In the genomic region with DNA sequence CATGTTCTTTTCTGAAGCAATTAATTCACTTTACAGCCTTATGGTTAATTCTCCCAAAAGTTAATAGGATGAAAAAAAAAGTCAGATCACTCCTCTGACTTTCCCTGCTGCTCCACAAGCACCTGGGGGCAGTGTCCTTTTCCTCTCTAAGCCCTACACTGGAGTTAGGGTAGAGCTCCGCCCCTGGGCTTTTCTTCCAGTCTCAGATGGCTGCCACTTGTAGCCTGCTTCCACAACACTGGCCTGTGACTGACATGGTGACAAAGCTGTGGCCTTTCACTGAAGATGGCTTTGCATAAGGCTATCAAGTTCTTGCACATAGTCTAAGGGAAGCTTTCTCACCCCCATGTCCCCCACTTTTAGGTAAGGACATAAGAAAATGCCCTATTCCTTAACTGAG, we compare ENCODE assay signal across 9 cellular contexts. TPM values are rescaled to one million over a fixed set of nuclear protein-coding genes. Genes with fewer than 3 reads are reported as not detected.
A peak's percentile ranks its signal among the peaks of the same experiment; 100 is the strongest.
DNase-seq lines count a peak whose midpoint lies in the region; ATAC-seq, FAIRE-seq and TF ChIP-seq lines count a peak whose summit lies in the region.
"Had no signal": no experiment of that assay in that cellular context is flagged by ENCODE, and none has a peak within 500 bp of the region (broad histone marks: within the 10 kb centered on the region; RNA-seq: fewer than 3 reads in every experiment).

No MANE protein-coding gene starts in this region.

- H3K27ac ChIP-seq in CD8-positive, alpha-beta T cell (ENCODE audit: low read depth, low read length), result no peak overlapping the region
- no peak overlapping the region for H3K27ac ChIP-seq in mesenchymal stem cell (ENCODE audit: low read length, poor library complexity, severe bottlenecking)

- no peaks in the 10 kb centered on the region for H3K36me3 ChIP-seq in CD8-positive, alpha-beta T cell (ENCODE audit: insufficient read depth, low read length)
- H3K36me3 ChIP-seq in H7 (replicated peaks; ENCODE audit: control insufficient read depth, insufficient read depth, low read length) (no peaks in the 10 kb centered on the region), mesenchymal stem cell (ENCODE audit: control insufficient read depth in 1 of 2, insufficient read depth in 2 of 2, low read depth in 1 of 2, low read length in 2 of 2) (no peaks in the 10 kb centered on the region)
- H3K36me3 ChIP-seq: left lung had no signal

- no peak overlapping the region for H3K9ac ChIP-seq in mesenchymal stem cell (ENCODE audit: low read length)

- peaks cover 8% of the 10 kb centered on the region for H3K79me1 ChIP-seq in mesenchymal stem cell (replicated peaks; ENCODE audit: low read length, poor library complexity, severe bottlenecking)

- no peak overlapping the region for H2BK5ac ChIP-seq in mesenchymal stem cell (ENCODE audit: low read depth, low read length, poor library complexity, severe bottlenecking)

- no peak overlapping the region for H3K18ac ChIP-seq in mesenchymal stem cell (ENCODE audit: low read depth in 1 of 2, low read length in 2 of 2)

- no peak overlapping the region for H4K91ac ChIP-seq in mesenchymal stem cell (ENCODE audit: low read length)

- ATAC-seq in CD8-positive, alpha-beta T cell, result no peak
- ATAC-seq in HG02678 (IDR thresholded peaks at IDR 0.05; ENCODE audit: unreplicated experiment) (no peak), HG03045 (IDR thresholded peaks at IDR 0.05; ENCODE audit: unreplicated experiment) (no peak), HG03469 (IDR thresholded peaks at IDR 0.05; ENCODE audit: unreplicated experiment) (no peak)

- no peak overlapping the region for H2BK120ac ChIP-seq in mesenchymal stem cell (ENCODE audit: low read depth, low read length)

- POLR2A ChIA-PET in CD8-positive, alpha-beta T cell (lab: Charles Lee), result interaction anchor here (0.6 to 4.5 kb wide), 2 partner anchors 9 to 158 kb away, joined by 3 to 30 read pairs; partner anchors contain the start of genes RBM5 and RBM6

- no peak for FAIRE-seq in RCC 7860 (lab: Jason Lieb, UNC)

- peaks cover 12% of the 10 kb centered on the region for H3K4me1 ChIP-seq in CD8-positive, alpha-beta T cell (ENCODE audit: insufficient read depth, low read length)
- peaks cover 8% of the 10 kb centered on the region for H3K4me1 ChIP-seq in mesenchymal stem cell (ENCODE audit: control insufficient read depth, insufficient read depth, low read depth, low read length)

- no peak for TF ChIP-seq CTCF in CD8-positive, alpha-beta T cell (IDR thresholded peaks at IDR 0.05)

- H3K27me3 Mint-ChIP-seq in CD8-positive, alpha-beta T cell (ENCODE audit: low read depth), result no peaks in the 10 kb centered on the region
- no peaks in the 10 kb centered on the region for H3K27me3 Mint-ChIP-seq in activated CD4-positive, alpha-beta T cell treated with anti-CD3 and anti-CD28 coated beads, Interleukin-2, amount 10 ng/mL, durations not matched to agents 24 days and 14 days

- H4K8ac ChIP-seq in mesenchymal stem cell (ENCODE audit: low read length), result no peak overlapping the region

- WGBS in mesenchymal stem cell, result 77% methylated on average over 1 of the region's 1 CpG

- H2AFZ ChIP-seq in mesenchymal stem cell (ENCODE audit: low read depth, low read length), result peak overlapping the region; percentile 3

- H3K9me3 ChIP-seq in CD8-positive, alpha-beta T cell (ENCODE audit: low read length), result no peaks in the 10 kb centered on the region
- H3K9me3 ChIP-seq in mesenchymal stem cell (ENCODE audit: control insufficient read depth, low read length), result no peaks in the 10 kb centered on the region
- H3K9me3 ChIP-seq: left lung had no signal

- no peak for DNase-seq in CD8-positive, alpha-beta T cell
- DNase-seq in H7 (peak; percentile 85), RCC 7860 (ENCODE audit: low spot score) (peak; percentile 9), mesenchymal stem cell (no peak)
- DNase-seq in activated CD4-positive, alpha-beta T cell treated with anti-CD3 and anti-CD28 coated beads, Interleukin-2, amount 10 ng/mL, durations not matched to agents 24 days and 14 days, result no peak
- DNase-seq: left lung had no signal

- no peak overlapping the region for H3K14ac ChIP-seq in mesenchymal stem cell (ENCODE audit: low read length in 2 of 2)

- H3K23ac ChIP-seq in mesenchymal stem cell (ENCODE audit: low read length in 2 of 2), result no peak overlapping the region

- peaks cover 4% of the 10 kb centered on the region for H3K36me3 Mint-ChIP-seq in CD8-positive, alpha-beta T cell
- H3K36me3 Mint-ChIP-seq in activated CD4-positive, alpha-beta T cell treated with anti-CD3 and anti-CD28 coated beads, Interleukin-2, amount 10 ng/mL, durations not matched to agents 24 days and 14 days (ENCODE audit: low read depth), result peaks cover 4% of the 10 kb centered on the region

- no peak overlapping the region for H2BK12ac ChIP-seq in mesenchymal stem cell (ENCODE audit: low read length in 2 of 2)

- no peaks in the 10 kb centered on the region for H3K9me3 Mint-ChIP-seq in CD8-positive, alpha-beta T cell
- H3K9me3 Mint-ChIP-seq in activated CD4-positive, alpha-beta T cell treated with anti-CD3 and anti-CD28 coated beads, Interleukin-2, amount 10 ng/mL, durations not matched to agents 24 days and 14 days, result no peaks in the 10 kb centered on the region

- H3K4me1 Mint-ChIP-seq in CD8-positive, alpha-beta T cell (ENCODE audit: low read depth), result peaks cover 32% of the 10 kb centered on the region
- peaks cover 22% of the 10 kb centered on the region for H3K4me1 Mint-ChIP-seq in activated CD4-positive, alpha-beta T cell treated with anti-CD3 and anti-CD28 coated beads, Interleukin-2, amount 10 ng/mL, durations not matched to agents 24 days and 14 days

- intact Hi-C loops in CD8-positive, alpha-beta T cell (cut with DNase I, micrococcal nuclease), result loop anchor here in 1 of 2 experiments (10.0 kb wide), 1 partner anchor 206 kb away; the partner anchor contains the start of gene GMPPB
- intact Hi-C loops in activated CD4-positive, alpha-beta T cell treated with anti-CD3 and anti-CD28 coated beads, Interleukin-2, amount 10 ng/mL, durations not matched to agents 24 days and 14 days (cut with micrococcal nuclease), result no loop called here

- no peaks in the 10 kb centered on the region for H3K27me3 ChIP-seq in CD8-positive, alpha-beta T cell (ENCODE audit: insufficient read depth, low read length)
- H3K27me3 ChIP-seq in H7 (ENCODE audit: control insufficient read depth, insufficient read depth, low read length), result no peaks in the 10 kb centered on the region
- no peaks in the 10 kb centered on the region for H3K27me3 ChIP-seq in mesenchymal stem cell (ENCODE audit: control insufficient read depth in 1 of 2, insufficient read depth in 1 of 2, low read length in 2 of 2)
- H3K27me3 ChIP-seq: left lung had no signal

- no peak overlapping the region for H3K4ac ChIP-seq in mesenchymal stem cell (ENCODE audit: low read depth in 1 of 2, low read length in 2 of 2)

- no peak overlapping the region for H2AK5ac ChIP-seq in mesenchymal stem cell (ENCODE audit: low read length, severe bottlenecking)

- H3K4me3 Mint-ChIP-seq in CD8-positive, alpha-beta T cell, result peak overlapping the region; percentile 40
- H3K4me3 Mint-ChIP-seq in activated CD4-positive, alpha-beta T cell treated with anti-CD3 and anti-CD28 coated beads, Interleukin-2, amount 10 ng/mL, durations not matched to agents 24 days and 14 days, result no peak overlapping the region

- H3K4me2 ChIP-seq in mesenchymal stem cell (ENCODE audit: low read length, poor library complexity, severe bottlenecking), result no peak overlapping the region

- H2BK15ac ChIP-seq in mesenchymal stem cell (ENCODE audit: low read depth, poor library complexity, severe bottlenecking), result no peak overlapping the region

- no peak overlapping the region for H3K27ac Mint-ChIP-seq in CD8-positive, alpha-beta T cell
- H3K27ac Mint-ChIP-seq in activated CD4-positive, alpha-beta T cell treated with anti-CD3 and anti-CD28 coated beads, Interleukin-2, amount 10 ng/mL, durations not matched to agents 24 days and 14 days, result no peak overlapping the region

- no peak overlapping the region for H3K4me3 ChIP-seq in CD8-positive, alpha-beta T cell (ENCODE audit: low read depth, low read length)
- H3K4me3 ChIP-seq in H7 (ENCODE audit: insufficient read depth, low read depth, low read length) (no peak overlapping the region), mesenchymal stem cell (ENCODE audit: insufficient read depth in 1 of 2, low read depth in 1 of 2, low read length in 2 of 2) (no peak overlapping the region)

- CTCF ChIA-PET in CD8-positive, alpha-beta T cell (lab: Charles Lee), result no interaction called here

RNA-seq across cellular contexts. Expression of gene MON1A, which starts 1.3 kb away (rescaled TPM):
- 1 to 10 TPM; 1.2 TPM for total RNA-seq in CD8-positive, alpha-beta T cell
- total RNA-seq in H7 (2014; rRNA removed; shearing (Covaris generic)), result 10.2 and 15.9 TPM in 2 replicates
- 8.5 TPM for polyA plus RNA-seq in mesenchymal stem cell (2013, experiment 1 of 2)
- polyA plus RNA-seq in mesenchymal stem cell (2013, experiment 2 of 2), result 9.1 TPM
- total RNA-seq in activated CD4-positive, alpha-beta T cell treated with anti-CD3 and anti-CD28 coated beads, Interleukin-2, amount 10 ng/mL, durations not matched to agents 24 days and 14 days, result 15.1 and 16.3 TPM in 2 replicates

RNA-seq across cellular contexts. Expression of gene RBM6, which starts 9.0 kb away (rescaled TPM):
- total RNA-seq in CD8-positive, alpha-beta T cell, result 10 to 100 TPM; 92.1 to 95.0 TPM
- total RNA-seq in H7 (2014; rRNA removed; shearing (Covaris generic)), result 41.6 and 72.7 TPM in 2 replicates
- 38.8 TPM for polyA plus RNA-seq in mesenchymal stem cell (2013, experiment 1 of 2)
- polyA plus RNA-seq in mesenchymal stem cell (2013, experiment 2 of 2), result 40.7 TPM
- total RNA-seq in activated CD4-positive, alpha-beta T cell treated with anti-CD3 and anti-CD28 coated beads, Interleukin-2, amount 10 ng/mL, durations not matched to agents 24 days and 14 days, result 95.3 and 100 TPM in 2 replicates

RNA-seq across cellular contexts. Expression of gene MST1R, which starts 27.2 kb away (rescaled TPM):
- under 1 TPM; 0.22 to 0.58 TPM for total RNA-seq in CD8-positive, alpha-beta T cell
- 0.76 and 2.0 TPM in 2 replicates for total RNA-seq in H7 (2014; rRNA removed; shearing (Covaris generic))
- 0.36 TPM for polyA plus RNA-seq in mesenchymal stem cell (2013, experiment 1 of 2)
- 0.12 TPM for polyA plus RNA-seq in mesenchymal stem cell (2013, experiment 2 of 2)
- total RNA-seq in activated CD4-positive, alpha-beta T cell treated with anti-CD3 and anti-CD28 coated beads, Interleukin-2, amount 10 ng/mL, durations not matched to agents 24 days and 14 days, result 1.0 and 1.5 TPM in 2 replicates

Comparison
In these comparisons a context has a peak if more than half of its experiments do, and no peak if none do; other contexts are left out.
1. DNase-seq: peak in H7 (single experiment) and RCC 7860 (single experiment); none in CD8-positive, alpha-beta T cell (0 of 7), mesenchymal stem cell (single experiment) and activated CD4-positive, alpha-beta T cell treated with anti-CD3 and anti-CD28 coated beads, Interleukin-2, amount 10 ng/mL, durations not matched to agents 24 days and 14 days (single experiment).